ENCODE assay signal across 9 cellular contexts in the genomic region with DNA sequence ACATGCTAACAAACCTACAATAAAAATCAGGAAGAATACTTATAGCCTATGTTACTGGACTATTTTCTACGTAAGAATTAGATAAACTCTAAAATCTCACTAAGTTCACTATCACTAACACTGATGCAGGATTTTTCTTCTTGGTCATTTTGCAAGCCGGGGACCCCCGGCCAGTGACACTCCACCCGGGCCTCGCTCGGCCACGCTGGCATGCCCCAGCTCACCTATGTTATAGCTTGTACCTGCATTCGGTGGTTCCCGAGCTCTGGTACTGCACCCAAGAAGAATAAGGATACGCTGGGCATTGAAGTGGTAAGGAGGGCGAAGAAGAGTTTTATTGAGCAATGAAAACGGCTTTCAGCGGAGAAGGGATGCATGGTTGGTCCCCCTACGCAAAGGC.
"Had no signal": no experiment of that assay in that cellular context is flagged by ENCODE, and none has a peak within 500 bp of the region (broad histone marks: within the 10 kb centered on the region; RNA-seq: fewer than 3 reads in every experiment).

No MANE protein-coding gene starts in this region.

- H3K4me3 ChIP-seq: GM23248, HAP-1 had no signal

- H2AFZ ChIP-seq: GM23248 had no signal

- H3K9ac ChIP-seq: GM23248 had no signal

- H3K4me3 Mint-ChIP-seq: H9, HFFc6 had no signal

- H3K36me3 ChIP-seq: HAP-1 had no signal

- H3K9me3 ChIP-seq: HAP-1 had no signal

- H3K27ac ChIP-seq: GM23248 had no signal

- H3K9me3 Mint-ChIP-seq: H9, HFFc6 had no signal

- H3K27ac Mint-ChIP-seq: H9, HFFc6 had no signal

- FAIRE-seq: H54 had no signal

- ATAC-seq: HCT116 had no signal

- H3K4me1 ChIP-seq: HAP-1 had no signal

- DNase-seq: GM23248, GOT3, H7, H9, HCEC 1CT, HFFc6 had no signal
